ENCODE assay signal across 17 cellular contexts in genomic region chr7:37033141-37033540, GRCh38.
"Had no signal": no experiment of that assay in that cellular context is flagged by ENCODE, and none has a peak within 500 bp of the region (broad histone marks: within the 10 kb centered on the region; RNA-seq: fewer than 3 reads in every experiment).

No MANE protein-coding gene starts in this region.

- H3K9me3 ChIP-seq: right lobe of liver, thoracic aorta had no signal

- H3K27me3 Mint-ChIP-seq: activated CD4-positive, alpha-beta T cell treated with anti-CD3 and anti-CD28 coated beads, Interleukin-2, amount 10 ng/mL, durations not matched to agents 7 days and 5 days; activated naive CD8-positive, alpha-beta T cell; dendritic cell treated with granulocyte-macrophage colony-stimulating factor and Interleukin-4, amounts not matched to agents 40 ng/mL and 50 ng/mL, for 4 days; effector memory CD8-positive, alpha-beta T cell; stimulated activated naive CD8-positive, alpha-beta T cell treated with anti-CD3 and anti-CD28 coated beads, Interleukin-15, amount 100 ng/mL, for 72 hours had no signal

- H3K4me2 ChIP-seq: hepatocyte had no signal

- H3K27ac Mint-ChIP-seq: activated CD4-positive, alpha-beta T cell treated with anti-CD3 and anti-CD28 coated beads, Interleukin-2, amount 10 ng/mL, durations not matched to agents 7 days and 5 days; dendritic cell treated with granulocyte-macrophage colony-stimulating factor and Interleukin-4, amounts not matched to agents 40 ng/mL and 50 ng/mL, for 4 days; stimulated activated naive CD8-positive, alpha-beta T cell treated with anti-CD3 and anti-CD28 coated beads, Interleukin-15, amount 100 ng/mL, for 72 hours had no signal

- H3K27ac ChIP-seq: brain microvascular endothelial cell had no signal

- H3K4me3 ChIP-seq: hepatocyte, right lobe of liver, thoracic aorta had no signal

- H3K4me3 Mint-ChIP-seq: activated CD4-positive, alpha-beta T cell treated with anti-CD3 and anti-CD28 coated beads, Interleukin-2, amount 10 ng/mL, durations not matched to agents 7 days and 5 days; dendritic cell treated with granulocyte-macrophage colony-stimulating factor and Interleukin-4, amounts not matched to agents 40 ng/mL and 50 ng/mL, for 4 days; effector memory CD8-positive, alpha-beta T cell; natural killer cell; stimulated activated naive CD8-positive, alpha-beta T cell treated with anti-CD3 and anti-CD28 coated beads, Interleukin-15, amount 100 ng/mL, for 72 hours had no signal

- H3K36me3 ChIP-seq: brain microvascular endothelial cell, right lobe of liver, thoracic aorta had no signal

- H2AFZ ChIP-seq: hepatocyte had no signal

- DNase-seq: activated CD4-positive, alpha-beta T cell treated with anti-CD3 and anti-CD28 coated beads, Interleukin-2, amount 10 ng/mL, durations not matched to agents 7 days and 5 days; activated CD8-positive, alpha-beta memory T cell treated with anti-CD3 and anti-CD28 coated beads for 24 hours; activated gamma-delta T cell treated with Interleukin-2 at 50 U/mL for 16 hours; amniotic stem cell; brain microvascular endothelial cell; cerebellar nuclear complex; effector memory CD8-positive, alpha-beta T cell; natural killer cell; occipital lobe; right lobe of liver; stimulated activated naive CD8-positive, alpha-beta T cell treated with anti-CD3 and anti-CD28 coated beads, Interleukin-15, amount 100 ng/mL, for 72 hours; T-helper 9 cell had no signal

- ATAC-seq: effector memory CD8-positive, alpha-beta T cell; left lobe of liver; natural killer cell; stimulated activated naive CD8-positive, alpha-beta T cell treated with anti-CD3 and anti-CD28 coated beads, Interleukin-15, amount 100 ng/mL, for 72 hours had no signal

- H3K9me3 Mint-ChIP-seq: dendritic cell treated with granulocyte-macrophage colony-stimulating factor and Interleukin-4, amounts not matched to agents 40 ng/mL and 50 ng/mL, for 4 days; effector memory CD8-positive, alpha-beta T cell; natural killer cell had no signal

- H3K79me2 ChIP-seq: hepatocyte had no signal

- H3K27me3 ChIP-seq: brain microvascular endothelial cell, hepatocyte, right lobe of liver had no signal
